In the genomic region with DNA sequence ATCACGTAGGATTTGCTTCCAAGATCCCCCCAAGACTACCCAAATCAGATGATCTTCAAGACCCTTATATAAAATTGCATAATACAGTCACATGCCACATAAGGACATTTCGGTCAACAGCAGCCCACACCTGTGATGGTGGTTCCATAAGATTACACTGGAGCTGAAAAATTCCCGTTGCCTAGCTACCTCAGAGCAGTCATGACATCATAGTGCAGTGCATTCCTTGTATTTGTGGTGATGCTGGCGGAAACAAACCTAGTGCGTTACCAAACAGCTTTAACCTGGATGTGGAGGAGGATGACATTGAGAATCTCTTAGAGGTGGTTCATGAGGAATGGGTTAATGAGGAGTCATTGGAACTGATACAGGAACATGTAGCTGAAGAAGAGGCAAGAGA, we compare ENCODE assay signal across 24 cellular contexts. TPM values are rescaled to one million over a fixed set of nuclear protein-coding genes. Genes with fewer than 3 reads are reported as not detected.
A peak's percentile ranks its signal among the peaks of the same experiment; 100 is the strongest.
DNase-seq lines count a peak whose midpoint lies in the region; ATAC-seq and TF ChIP-seq lines count a peak whose summit lies in the region.
"Had no signal": no experiment of that assay in that cellular context is flagged by ENCODE, and none has a peak within 500 bp of the region (broad histone marks: within the 10 kb centered on the region; RNA-seq: fewer than 3 reads in every experiment).

No MANE protein-coding gene starts in this region.

- no peak overlapping the region for H2AK5ac ChIP-seq in trophoblast cell (ENCODE audit: low read length)

- WGBS in trophoblast cell (ENCODE audit: extremely low coverage, insufficient coverage, insufficient read length), result no CpG with 5 or more reads among the region's 5 CpGs

- no peak overlapping the region for H2BK5ac ChIP-seq in trophoblast cell (ENCODE audit: low read depth, low read length, poor library complexity)

- ATAC-seq in T-cell (replicated peaks in 1 of 4) (no peak), memory B cell (ENCODE audit: low read depth) (no peak), HG03039 (IDR thresholded peaks at IDR 0.05; ENCODE audit: unreplicated experiment) (no peak)
- ATAC-seq: A549 had no signal

- no peak overlapping the region for H3K14ac ChIP-seq in trophoblast cell (ENCODE audit: low read length)

- H3K9me3 ChIP-seq in CD8-positive, alpha-beta memory T cell (ENCODE audit: low read length), result peaks cover 9% of the 10 kb centered on the region
- H3K9me3 ChIP-seq in trophoblast cell (ENCODE audit: insufficient read depth, low read depth, low read length), result no peaks in the 10 kb centered on the region
- no peaks in the 10 kb centered on the region for H3K9me3 ChIP-seq in WERI-Rb-1 (ENCODE audit: severe bottlenecking)

- H3K27ac Mint-ChIP-seq in CD8-positive, alpha-beta memory T cell, result peak overlapping the region in 1 of 8 donors; percentile 6
- H3K27ac Mint-ChIP-seq in T-cell, result no peak overlapping the region
- peak overlapping the region; percentile 62 for H3K27ac Mint-ChIP-seq in memory B cell

- H4K91ac ChIP-seq in trophoblast cell (ENCODE audit: low read depth, low read length), result no peak overlapping the region

- H3K18ac ChIP-seq in trophoblast cell (ENCODE audit: low read length), result no peak overlapping the region

- H3K79me2 ChIP-seq in trophoblast cell (ENCODE audit: control insufficient read depth, insufficient read depth, low read length, poor library complexity), result peaks cover 17% of the 10 kb centered on the region

- peak overlapping the region; percentile 54 for H3K4ac ChIP-seq in trophoblast cell (ENCODE audit: low read depth, low read length)

- no peaks in the 10 kb centered on the region for H3K27me3 ChIP-seq in CD8-positive, alpha-beta memory T cell (ENCODE audit: insufficient read depth, low read length, poor library complexity, severe bottlenecking)
- H3K27me3 ChIP-seq in trophoblast cell (ENCODE audit: insufficient read depth, low read length), result no peaks in the 10 kb centered on the region
- no peaks in the 10 kb centered on the region for H3K27me3 ChIP-seq in WERI-Rb-1 (ENCODE audit: insufficient read depth, low read depth, severe bottlenecking)

- peak overlapping the region; percentile 66 for H3K23ac ChIP-seq in trophoblast cell (ENCODE audit: low read length)

- peaks cover 28 to 73% (median 52%) of the 10 kb centered on the region in 3 donors for H3K36me3 Mint-ChIP-seq in CD8-positive, alpha-beta memory T cell
- H3K36me3 Mint-ChIP-seq in T-cell (peaks cover 74% of the 10 kb centered on the region), memory B cell (peaks cover 55% of the 10 kb centered on the region)

- no peak for DNase-seq in CD8-positive, alpha-beta memory T cell
- DNase-seq in T-cell, result no peak
- no peak for DNase-seq in memory B cell (ENCODE audit: low spot score in 2 of 2)
- peak; percentile 83 to 93 for DNase-seq in trophoblast cell
- no peak for DNase-seq in hypothalamus (lab: John Stamatoyannopoulos, UW)
- no peak for DNase-seq in WERI-Rb-1
- DNase-seq in hepatic stellate cell (ENCODE audit: low spot score), result no peak
- DNase-seq: AML-193, DMS79, GF-D8, NCI-H1105, NCI-H1436 treated with DMSO at 0.1 percent for 48 hours, NCI-H187 treated with DMSO at 0.1 percent for 48 hours, NCI-H2171 treated with DMSO at 0.1 percent for 48 hours, NCI-H345, NCI-H524, NCI-H774, SIG-M5 had no signal

- H3K4me1 Mint-ChIP-seq in CD8-positive, alpha-beta memory T cell, result peaks cover 76 to 93% (median 89%) of the 10 kb centered on the region in 3 donors
- H3K4me1 Mint-ChIP-seq in T-cell (peaks cover 58 to 84% (median 67%) of the 10 kb centered on the region in 3 donors), memory B cell (peaks cover 54% of the 10 kb centered on the region)

- TF ChIP-seq CTCF in WERI-Rb-1 (IDR thresholded peaks at IDR 0.05; ENCODE audit: low read depth, low read length), result no peak

- H4K8ac ChIP-seq in trophoblast cell (ENCODE audit: low read depth, low read length), result no peak overlapping the region

- H3K4me3 ChIP-seq in CD8-positive, alpha-beta memory T cell (ENCODE audit: low read length), result no peak overlapping the region
- H3K4me3 ChIP-seq in trophoblast cell (ENCODE audit: low read depth, low read length) (no peak overlapping the region), WERI-Rb-1 (ENCODE audit: low read depth, low read length) (no peak overlapping the region)
- H3K4me3 ChIP-seq: A549, SK-N-MC had no signal

- peaks cover 22% of the 10 kb centered on the region for H3K4me1 ChIP-seq in CD8-positive, alpha-beta memory T cell (ENCODE audit: insufficient read depth, low read length)
- H3K4me1 ChIP-seq in trophoblast cell (ENCODE audit: control insufficient read depth in 1 of 2, insufficient read depth in 2 of 2, low read length in 2 of 2), result peaks cover 3 to 9% of the 10 kb centered on the region in 2 experiments
- H3K4me1 ChIP-seq: A549 had no signal

- no peak overlapping the region for H3K4me2 ChIP-seq in trophoblast cell (ENCODE audit: low read length)
- H3K4me2 ChIP-seq: A549, KMS-11 had no signal

- POLR2A ChIA-PET in CD8-positive, alpha-beta memory T cell (lab: Charles Lee), result no interaction called here
- POLR2A ChIA-PET in T-cell (lab: Charles Lee), result no interaction called here

- no peak overlapping the region for H2BK120ac ChIP-seq in trophoblast cell (ENCODE audit: insufficient read depth, low read length, poor library complexity)

- no peak overlapping the region for H4K12ac ChIP-seq in trophoblast cell (ENCODE audit: low read depth, low read length)

- CTCF ChIA-PET in CD8-positive, alpha-beta memory T cell (lab: Charles Lee), result no interaction called here
- CTCF ChIA-PET in T-cell (lab: Charles Lee), result interaction anchor here (0.6 kb wide), 2 partner anchors 370 to 589 kb away, joined by 6 to 8 read pairs; no protein-coding TSS in a partner anchor

- H2BK12ac ChIP-seq in trophoblast cell (ENCODE audit: low read length), result no peak overlapping the region

- H3K9me3 Mint-ChIP-seq in CD8-positive, alpha-beta memory T cell, result peaks cover 0 to 27% (median 4%) of the 10 kb centered on the region in 5 donors
- H3K9me3 Mint-ChIP-seq in T-cell (peaks cover 17 to 34% (median 31%) of the 10 kb centered on the region in 3 donors), memory B cell (peaks cover 12% of the 10 kb centered on the region)

- peaks cover 6% of the 10 kb centered on the region for H3K79me1 ChIP-seq in trophoblast cell (ENCODE audit: low read length)

- no peak overlapping the region for H3K9ac ChIP-seq in trophoblast cell (ENCODE audit: low read length)
- H3K9ac ChIP-seq: KMS-11 had no signal

- H2AFZ ChIP-seq in trophoblast cell (ENCODE audit: insufficient read depth, low read length, poor library complexity), result no peak overlapping the region

- H3K27me3 Mint-ChIP-seq in CD8-positive, alpha-beta memory T cell, result no peaks in the 10 kb centered on the region
- no peaks in the 10 kb centered on the region for H3K27me3 Mint-ChIP-seq in T-cell
- no peaks in the 10 kb centered on the region for H3K27me3 Mint-ChIP-seq in memory B cell

- no peak overlapping the region for H3K27ac ChIP-seq in CD8-positive, alpha-beta memory T cell (ENCODE audit: low read depth, low read length)
- H3K27ac ChIP-seq in trophoblast cell (ENCODE audit: low read depth, low read length), result no peak overlapping the region
- no peak overlapping the region for H3K27ac ChIP-seq in WERI-Rb-1
- H3K27ac ChIP-seq: A549, C4-2B, HL-60, KMS-11, SK-N-MC had no signal

- H3K4me3 Mint-ChIP-seq in CD8-positive, alpha-beta memory T cell, result peak overlapping the region in 6 of 7 donors; percentile 2 to 53 (median 28)
- H3K4me3 Mint-ChIP-seq in T-cell (peak overlapping the region; percentile 9 to 43 (median 10)), memory B cell (no peak overlapping the region)

- H3K36me3 ChIP-seq in CD8-positive, alpha-beta memory T cell (ENCODE audit: insufficient read depth, low read length), result peaks cover 33% of the 10 kb centered on the region
- H3K36me3 ChIP-seq in trophoblast cell (ENCODE audit: control insufficient read depth in 1 of 2, insufficient read depth in 2 of 2, low read length in 2 of 2) (peaks cover 9 to 12% of the 10 kb centered on the region in 2 experiments), WERI-Rb-1 (peaks cover 42% of the 10 kb centered on the region)

RNA-seq across cellular contexts. Expression of a gene that starts 4.8 kb away (rescaled TPM):
- 10 to 100 TPM; 22.2 to 24.3 TPM for total RNA-seq in CD8-positive, alpha-beta memory T cell
- polyA plus RNA-seq in CD8-positive, alpha-beta memory T cell, result 69.7 TPM
- total RNA-seq in T-cell, result 10 to 100 TPM; 40.3 to 46.6 (median 42.0) TPM
- polyA plus RNA-seq in trophoblast cell (2013), result 14.6 and 16.6 TPM in 2 replicates

RNA-seq across cellular contexts. Expression of a gene that starts 22.8 kb away (rescaled TPM):
- total RNA-seq in CD8-positive, alpha-beta memory T cell, result 1 to 10 TPM; 5.6 to 6.6 TPM
- polyA plus RNA-seq in CD8-positive, alpha-beta memory T cell, result 28.0 TPM
- 10 to 100 TPM in 4 of 5 donors, 1 to 10 TPM in 1; 9.3 to 22.1 (median 18.9) TPM for total RNA-seq in T-cell
- polyA plus RNA-seq in trophoblast cell (2013), result 9.3 and 10.7 TPM in 2 replicates

Comparison
In these comparisons a context has a peak if more than half of its experiments do, and no peak if none do; other contexts are left out.
1. DNase-seq: peak in trophoblast cell (2 of 2); none in CD8-positive, alpha-beta memory T cell (0 of 5), T-cell (0 of 34), memory B cell (0 of 2), hypothalamus (0 of 51), WERI-Rb-1 (single experiment) and hepatic stellate cell (single experiment).